18 cellular contexts compared by ENCODE assay signal in genomic region chr5:132686193-132686592, GRCh38. TPM values are rescaled to one million over a fixed set of nuclear protein-coding genes. Genes with fewer than 3 reads are reported as not detected.
A peak's percentile ranks its signal among the peaks of the same experiment; 100 is the strongest.
DNase-seq lines count a peak whose midpoint lies in the region; ATAC-seq and TF ChIP-seq lines count a peak whose summit lies in the region.
"Had no signal": no experiment of that assay in that cellular context is flagged by ENCODE, and none has a peak within 500 bp of the region (broad histone marks: within the 10 kb centered on the region; RNA-seq: fewer than 3 reads in every experiment).

No MANE protein-coding gene starts in this region.

- H3K9ac ChIP-seq in neural progenitor cell = no peak overlapping the region

- no peaks in the 10 kb centered on the region for H3K4me1 ChIP-seq in neural progenitor cell
- H3K4me1 ChIP-seq: A549 had no signal

- peaks cover 16% of the 10 kb centered on the region for H3K36me3 Mint-ChIP-seq in activated CD4-positive, alpha-beta T cell treated with anti-CD3 and anti-CD28 coated beads, Interleukin-2, amount 10 ng/mL, durations not matched to agents 24 days and 14 days (ENCODE audit: low read depth)
- H3K36me3 Mint-ChIP-seq in neural progenitor cell = peaks cover 3% of the 10 kb centered on the region

- TF ChIP-seq CTCF in neural progenitor cell (IDR thresholded peaks at IDR 0.05) = no peak
- no peak for TF ChIP-seq CTCF in WERI-Rb-1 (IDR thresholded peaks at IDR 0.05; ENCODE audit: low read depth, low read length)

- intact Hi-C loops in activated CD4-positive, alpha-beta T cell treated with anti-CD3 and anti-CD28 coated beads, Interleukin-2, amount 10 ng/mL, durations not matched to agents 24 days and 14 days (cut with micrococcal nuclease) = no loop called here

- DNase-seq in activated CD4-positive, alpha-beta T cell treated with anti-CD3 and anti-CD28 coated beads, Interleukin-2, amount 10 ng/mL, durations not matched to agents 24 days and 14 days = peak; percentile 50
- DNase-seq in activated CD4-positive, alpha-beta T cell treated with anti-CD3 and anti-CD28 coated beads for 48 hours = no peak
- DNase-seq in EH (ENCODE audit: low read depth) (peak; percentile 17), amniotic epithelial cell (ENCODE audit: low read depth) (peak; percentile 65), neural progenitor cell (ENCODE audit: low spot score) (no peak), WERI-Rb-1 (no peak), amygdala (lab: John Stamatoyannopoulos, UW) (no peak)
- DNase-seq: AML-193; Caco-2; CD4-positive, alpha-beta T cell; GDM1; H9 had no signal

- H3K27me3 Mint-ChIP-seq in activated CD4-positive, alpha-beta T cell treated with anti-CD3 and anti-CD28 coated beads, Interleukin-2, amount 10 ng/mL, durations not matched to agents 24 days and 14 days = no peaks in the 10 kb centered on the region
- H3K27me3 Mint-ChIP-seq in neural progenitor cell (ENCODE audit: insufficient read depth, low read depth) = no peaks in the 10 kb centered on the region
- H3K27me3 Mint-ChIP-seq: CD4-positive, alpha-beta T cell had no signal

- no peak overlapping the region for H3K4me2 ChIP-seq in neural progenitor cell
- H3K4me2 ChIP-seq: A549 had no signal

- no peaks in the 10 kb centered on the region for H3K79me2 ChIP-seq in neural progenitor cell (ENCODE audit: low read depth)

- H3K4me3 ChIP-seq in neural progenitor cell (no peak overlapping the region), WERI-Rb-1 (ENCODE audit: low read depth, low read length) (no peak overlapping the region)
- H3K4me3 ChIP-seq: A549 had no signal

- H3K27ac Mint-ChIP-seq in activated CD4-positive, alpha-beta T cell treated with anti-CD3 and anti-CD28 coated beads, Interleukin-2, amount 10 ng/mL, durations not matched to agents 24 days and 14 days = no peak overlapping the region
- peak overlapping the region; percentile 58 for H3K27ac Mint-ChIP-seq in neural progenitor cell
- H3K27ac Mint-ChIP-seq: CD4-positive, alpha-beta T cell; H9 had no signal

- ATAC-seq in GM18502 (IDR thresholded peaks at IDR 0.05; ENCODE audit: poor library complexity, unreplicated experiment) = no peak

- no peak overlapping the region for H2AFZ ChIP-seq in neural progenitor cell (replicated peaks)

- H3K9me3 ChIP-seq in neural progenitor cell (ENCODE audit: low read depth) (no peaks in the 10 kb centered on the region), WERI-Rb-1 (ENCODE audit: severe bottlenecking) (no peaks in the 10 kb centered on the region)
- H3K9me3 ChIP-seq: A549, Caco-2 had no signal

- no peaks in the 10 kb centered on the region for H3F3A ChIP-seq in neural progenitor cell (ENCODE audit: low read depth)

- H3K4me3 Mint-ChIP-seq in activated CD4-positive, alpha-beta T cell treated with anti-CD3 and anti-CD28 coated beads, Interleukin-2, amount 10 ng/mL, durations not matched to agents 24 days and 14 days = no peak overlapping the region
- H3K4me3 Mint-ChIP-seq in neural progenitor cell = no peak overlapping the region
- H3K4me3 Mint-ChIP-seq: CD4-positive, alpha-beta T cell; H9 had no signal

- H3K27me3 ChIP-seq in neural progenitor cell (no peaks in the 10 kb centered on the region), WERI-Rb-1 (ENCODE audit: insufficient read depth, low read depth, severe bottlenecking) (no peaks in the 10 kb centered on the region)

- peaks cover 26% of the 10 kb centered on the region for H3K4me1 Mint-ChIP-seq in activated CD4-positive, alpha-beta T cell treated with anti-CD3 and anti-CD28 coated beads, Interleukin-2, amount 10 ng/mL, durations not matched to agents 24 days and 14 days
- H3K4me1 Mint-ChIP-seq in neural progenitor cell = no peaks in the 10 kb centered on the region

- H3K27ac ChIP-seq in neural progenitor cell = no peak overlapping the region
- no peak overlapping the region for H3K27ac ChIP-seq in WERI-Rb-1
- H3K27ac ChIP-seq: 22Rv1, A549, C4-2B had no signal

- H4K20me1 ChIP-seq in neural progenitor cell (ENCODE audit: low read depth) = no peaks in the 10 kb centered on the region

- H3K36me3 ChIP-seq in neural progenitor cell (no peaks in the 10 kb centered on the region), WERI-Rb-1 (no peaks in the 10 kb centered on the region)

- no peaks in the 10 kb centered on the region for H3K9me3 Mint-ChIP-seq in activated CD4-positive, alpha-beta T cell treated with anti-CD3 and anti-CD28 coated beads, Interleukin-2, amount 10 ng/mL, durations not matched to agents 24 days and 14 days
- no peaks in the 10 kb centered on the region for H3K9me3 Mint-ChIP-seq in neural progenitor cell
- H3K9me3 Mint-ChIP-seq: CD4-positive, alpha-beta T cell; H9 had no signal

RNA-seq across cellular contexts. Expression of gene IL4, which starts 12.4 kb away (rescaled TPM):
- total RNA-seq in activated CD4-positive, alpha-beta T cell treated with anti-CD3 and anti-CD28 coated beads, Interleukin-2, amount 10 ng/mL, durations not matched to agents 24 days and 14 days = 20.5 and 21.2 TPM in 2 replicates
- not detected in 2 replicates for total RNA-seq in neural progenitor cell (ENCODE audit: low replicate concordance)
- total RNA-seq: Caco-2; CD4-positive, alpha-beta T cell; H1; H9; HT-29 had no signal

RNA-seq across cellular contexts. Expression of gene IL13, which starts 28.2 kb away (rescaled TPM):
- total RNA-seq in activated CD4-positive, alpha-beta T cell treated with anti-CD3 and anti-CD28 coated beads, Interleukin-2, amount 10 ng/mL, durations not matched to agents 24 days and 14 days = 231 and 239 TPM in 2 replicates
- total RNA-seq in neural progenitor cell (ENCODE audit: low replicate concordance) = not detected in 2 replicates
- total RNA-seq: Caco-2, H1, H9, HT-29 had no signal

RNA-seq across cellular contexts. Expression of gene KIF3A, which starts 51.2 kb away (rescaled TPM):
- total RNA-seq in activated CD4-positive, alpha-beta T cell treated with anti-CD3 and anti-CD28 coated beads, Interleukin-2, amount 10 ng/mL, durations not matched to agents 24 days and 14 days = 44.2 and 51.9 TPM in 2 replicates
- total RNA-seq in neural progenitor cell (ENCODE audit: low replicate concordance) = 13.9 and 27.6 TPM in 2 replicates

Comparison
In these comparisons a context has a peak if more than half of its experiments do, and no peak if none do; other contexts are left out.
1. DNase-seq: peak in activated CD4-positive, alpha-beta T cell treated with anti-CD3 and anti-CD28 coated beads, Interleukin-2, amount 10 ng/mL, durations not matched to agents 24 days and 14 days (single experiment), EH (single experiment) and amniotic epithelial cell (single experiment); none in activated CD4-positive, alpha-beta T cell treated with anti-CD3 and anti-CD28 coated beads for 48 hours (single experiment), neural progenitor cell (single experiment), WERI-Rb-1 (single experiment) and amygdala (0 of 56).
2. RNA of gene IL4, which starts 12.4 kb away (total RNA-seq): 20.5 to 21.2 TPM in activated CD4-positive, alpha-beta T cell treated with anti-CD3 and anti-CD28 coated beads, Interleukin-2, amount 10 ng/mL, durations not matched to agents 24 days and 14 days; not detected in neural progenitor cell; every median in the first group is over 10 times any median in the second.
3. RNA of gene IL13, which starts 28.2 kb away (total RNA-seq): 231 to 239 TPM in activated CD4-positive, alpha-beta T cell treated with anti-CD3 and anti-CD28 coated beads, Interleukin-2, amount 10 ng/mL, durations not matched to agents 24 days and 14 days; not detected in neural progenitor cell; every median in the first group is over 100 times any median in the second.